16 cellular contexts compared by ENCODE assay signal in the genomic region with DNA sequence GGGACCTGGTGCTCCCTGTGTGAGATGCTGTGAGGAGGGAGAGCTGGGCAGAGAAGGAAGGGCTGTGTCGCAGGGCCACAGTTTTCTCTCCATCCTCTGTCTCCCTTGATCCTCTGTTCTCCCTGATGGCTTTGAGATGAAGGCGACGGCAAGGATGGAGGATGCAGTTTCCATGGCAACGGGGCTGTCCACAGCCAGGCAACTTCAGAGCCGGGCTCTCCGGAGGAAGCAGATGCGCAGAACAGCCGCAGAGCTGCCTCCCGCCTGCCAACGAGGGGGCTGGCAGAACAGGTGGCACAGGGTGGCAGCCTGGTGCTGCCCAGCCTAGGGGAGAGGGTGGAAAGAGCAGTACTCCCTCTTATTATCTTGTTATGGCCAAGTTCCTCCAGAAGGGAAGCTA. TPM values are rescaled to one million over a fixed set of nuclear protein-coding genes. Genes with fewer than 3 reads are reported as not detected.
DNase-seq lines count a peak whose midpoint lies in the region; ATAC-seq and TF ChIP-seq lines count a peak whose summit lies in the region.
"Had no signal": no experiment of that assay in that cellular context is flagged by ENCODE, and none has a peak within 500 bp of the region (broad histone marks: within the 10 kb centered on the region; RNA-seq: fewer than 3 reads in every experiment).

No MANE protein-coding gene starts in this region.

- peaks cover 3% of the 10 kb centered on the region for H3K36me3 Mint-ChIP-seq in T-helper 17 cell (ENCODE audit: low read depth)
- no peaks in the 10 kb centered on the region for H3K36me3 Mint-ChIP-seq in glutamatergic neuron (ENCODE audit: unreplicated experiment)
- peaks cover 4% of the 10 kb centered on the region for H3K36me3 Mint-ChIP-seq in activated CD8-positive, alpha-beta memory T cell treated with anti-CD3 and anti-CD28 coated beads, Interleukin-2, amount 10 ng/mL, durations not matched to agents 7 days and 5 days

- CTCF ChIA-PET in activated CD8-positive, alpha-beta memory T cell treated with anti-CD3 and anti-CD28 coated beads, Interleukin-2, amount 10 ng/mL, durations not matched to agents 7 days and 5 days (lab: Charles Lee): interaction anchor here (0.9 to 1.5 kb wide), 2 partner anchors 27 to 195 kb away, joined by 3 read pairs; no protein-coding TSS in a partner anchor

- H3K4me3 Mint-ChIP-seq in T-helper 17 cell (no peak overlapping the region), glutamatergic neuron (ENCODE audit: unreplicated experiment) (peak overlapping the region; percentile 42)
- no peak overlapping the region for H3K4me3 Mint-ChIP-seq in activated CD8-positive, alpha-beta memory T cell treated with anti-CD3 and anti-CD28 coated beads, Interleukin-2, amount 10 ng/mL, durations not matched to agents 7 days and 5 days

- H3K27me3 Mint-ChIP-seq in T-helper 17 cell: no peaks in the 10 kb centered on the region
- peaks cover 4% of the 10 kb centered on the region for H3K27me3 Mint-ChIP-seq in glutamatergic neuron (ENCODE audit: unreplicated experiment)
- no peaks in the 10 kb centered on the region for H3K27me3 Mint-ChIP-seq in activated CD8-positive, alpha-beta memory T cell treated with anti-CD3 and anti-CD28 coated beads, Interleukin-2, amount 10 ng/mL, durations not matched to agents 7 days and 5 days

- ATAC-seq in T-helper 17 cell (no peak), HG03097 (IDR thresholded peaks at IDR 0.05; ENCODE audit: low FRiP score, unreplicated experiment) (no peak)
- ATAC-seq in activated CD8-positive, alpha-beta memory T cell treated with anti-CD3 and anti-CD28 coated beads, Interleukin-2, amount 10 ng/mL, durations not matched to agents 7 days and 5 days: no peak

- H3K27ac Mint-ChIP-seq in T-helper 17 cell (peak overlapping the region; percentile 75), glutamatergic neuron (ENCODE audit: unreplicated experiment) (no peak overlapping the region)
- no peak overlapping the region for H3K27ac Mint-ChIP-seq in activated CD8-positive, alpha-beta memory T cell treated with anti-CD3 and anti-CD28 coated beads, Interleukin-2, amount 10 ng/mL, durations not matched to agents 7 days and 5 days

- no peak for TF ChIP-seq CTCF in glutamatergic neuron (IDR thresholded peaks at IDR 0.05; ENCODE audit: partially characterized antibody, unreplicated experiment)

- DNase-seq in NCI-H1417 (lab: John Stamatoyannopoulos, UW): peak in 2 of 3 experiments; percentile 42 to 78
- no peak for DNase-seq in NCI-H1417 treated with DMSO at 0.1 percent for 48 hours (lab: John Stamatoyannopoulos, UW)
- no peak for DNase-seq in T-helper 17 cell
- DNase-seq in glutamatergic neuron: peak; percentile 50
- peak; percentile 57 for DNase-seq in retina
- DNase-seq in activated CD8-positive, alpha-beta memory T cell treated with anti-CD3 and anti-CD28 coated beads, Interleukin-2, amount 10 ng/mL, durations not matched to agents 7 days and 5 days: no peak
- DNase-seq in NCI-H1092 treated with DMSO at 0.1 percent for 48 hours (lab: John Stamatoyannopoulos, UW): no peak
- DNase-seq: DMS 273 treated with DMSO at 0.1 percent for 48 hours, NCI-H1092, NCI-H187, NCI-H2171 treated with DMSO at 0.1 percent for 48 hours, NCI-H526, RPMI8226 had no signal

- no peaks in the 10 kb centered on the region for H3K9me3 ChIP-seq in T-helper 17 cell (ENCODE audit: control insufficient read depth, low read length, poor library complexity, severe bottlenecking)

- H3K4me1 Mint-ChIP-seq in T-helper 17 cell (peaks cover 33% of the 10 kb centered on the region), glutamatergic neuron (ENCODE audit: low read depth, unreplicated experiment) (peaks cover 13% of the 10 kb centered on the region)
- H3K4me1 Mint-ChIP-seq in activated CD8-positive, alpha-beta memory T cell treated with anti-CD3 and anti-CD28 coated beads, Interleukin-2, amount 10 ng/mL, durations not matched to agents 7 days and 5 days: peaks cover 2% of the 10 kb centered on the region

- peaks cover 2% of the 10 kb centered on the region for H3K9me3 Mint-ChIP-seq in glutamatergic neuron (ENCODE audit: unreplicated experiment)
- no peaks in the 10 kb centered on the region for H3K9me3 Mint-ChIP-seq in activated CD8-positive, alpha-beta memory T cell treated with anti-CD3 and anti-CD28 coated beads, Interleukin-2, amount 10 ng/mL, durations not matched to agents 7 days and 5 days (ENCODE audit: low read depth)

RNA-seq across cellular contexts. Expression of a gene that starts 9.9 kb away (rescaled TPM):
- 1 to 10 TPM; 2.2 to 2.9 TPM for total RNA-seq in T-helper 17 cell
- 134 TPM for total RNA-seq in glutamatergic neuron (ENCODE audit: unreplicated experiment)
- total RNA-seq in activated CD8-positive, alpha-beta memory T cell treated with anti-CD3 and anti-CD28 coated beads, Interleukin-2, amount 10 ng/mL, durations not matched to agents 7 days and 5 days: under 1 TPM; 0.52 to 0.55 TPM
- total RNA-seq: Daoy, SK-MEL-5 had no signal

RNA-seq across cellular contexts. Expression of a gene that starts 25.9 kb away (rescaled TPM):
- total RNA-seq in T-helper 17 cell (10 to 100 TPM; 35.5 to 36.5 TPM), glutamatergic neuron (ENCODE audit: unreplicated experiment) (13.2 TPM)
- 10 to 100 TPM; 58.8 to 66.5 TPM for total RNA-seq in activated CD8-positive, alpha-beta memory T cell treated with anti-CD3 and anti-CD28 coated beads, Interleukin-2, amount 10 ng/mL, durations not matched to agents 7 days and 5 days

Comparison
In these comparisons a context has a peak if more than half of its experiments do, and no peak if none do; other contexts are left out.
1. DNase-seq: peak in NCI-H1417 (2 of 3), glutamatergic neuron (single experiment) and retina (single experiment); none in NCI-H1417 treated with DMSO at 0.1 percent for 48 hours (single experiment), T-helper 17 cell (0 of 3), activated CD8-positive, alpha-beta memory T cell treated with anti-CD3 and anti-CD28 coated beads, Interleukin-2, amount 10 ng/mL, durations not matched to agents 7 days and 5 days (single experiment) and NCI-H1092 treated with DMSO at 0.1 percent for 48 hours (single experiment).
2. RNA of a gene that starts 9.9 kb away (total RNA-seq): 134 TPM in glutamatergic neuron (single experiment); 2.2 to 2.9 TPM in T-helper 17 cell and 0.52 to 0.55 TPM in activated CD8-positive, alpha-beta memory T cell treated with anti-CD3 and anti-CD28 coated beads, Interleukin-2, amount 10 ng/mL, durations not matched to agents 7 days and 5 days; every median in the first group is over 10 times any median in the second.